Comparison of ENCODE assay signal across 11 cellular contexts in the genomic region with DNA sequence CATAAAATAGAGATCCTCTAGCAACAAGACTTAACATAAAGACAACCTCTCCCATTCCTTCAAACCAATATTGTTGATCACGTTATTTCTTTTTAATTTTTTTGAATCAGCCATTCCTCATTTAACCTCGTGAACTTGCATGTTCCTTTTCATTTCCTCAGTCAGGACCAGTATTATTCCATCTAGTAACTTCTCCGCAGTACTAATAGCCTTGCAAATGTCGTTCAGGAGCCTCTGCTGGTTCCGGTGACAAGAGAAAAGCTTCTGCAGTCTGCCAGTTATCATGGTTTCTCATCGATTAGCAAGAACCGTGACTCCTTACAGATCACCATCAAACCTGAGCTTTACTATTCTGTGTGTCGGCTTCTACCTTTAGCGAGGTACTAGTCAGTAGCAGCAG. TPM values are rescaled to one million over a fixed set of nuclear protein-coding genes. Genes with fewer than 3 reads are reported as not detected.
DNase-seq lines count a peak whose midpoint lies in the region; ATAC-seq and TF ChIP-seq lines count a peak whose summit lies in the region.
"Had no signal": no experiment of that assay in that cellular context is flagged by ENCODE, and none has a peak within 500 bp of the region (broad histone marks: within the 10 kb centered on the region; RNA-seq: fewer than 3 reads in every experiment).

No MANE protein-coding gene starts in this region.

- peaks cover 54% of the 10 kb centered on the region for H3K4me1 Mint-ChIP-seq in nephron progenitor cell
- H3K4me1 Mint-ChIP-seq in activated naive CD8-positive, alpha-beta T cell treated with anti-CD3 and anti-CD28 coated beads, Interleukin-2, amount 50 U/mL, for 24 hours = peaks cover 12% of the 10 kb centered on the region

- intact Hi-C loops in A673 (cut with micrococcal nuclease; ENCODE audit: unreplicated experiment) = loop anchor here (5.0 to 10.0 kb wide), 4 partner anchors 93 to 563 kb away; a partner anchor contains a TSS

- ATAC-seq in activated naive CD8-positive, alpha-beta T cell treated with anti-CD3 and anti-CD28 coated beads, Interleukin-2, amount 50 U/mL, for 24 hours = no peak
- ATAC-seq: CD8-positive, alpha-beta T cell had no signal

- no TSS peak for BruUV-seq in A673 (replicated peaks; lab: Mats Ljungman, UMichigan)

- H3K4me1 ChIP-seq in A673 (ENCODE audit: insufficient read depth, low read length, poor library complexity, severe bottlenecking) (peaks cover 49% of the 10 kb centered on the region), endocrine pancreas (ENCODE audit: control insufficient read depth, insufficient read depth, low read length) (peaks cover 22% of the 10 kb centered on the region)

- H3K9me3 ChIP-seq in A673 (ENCODE audit: low read depth, low read length, poor library complexity, severe bottlenecking) = no peaks in the 10 kb centered on the region
- no peaks in the 10 kb centered on the region for H3K9me3 ChIP-seq in endocrine pancreas (ENCODE audit: control insufficient read depth, low read length)

- no peak overlapping the region for H3K27ac Mint-ChIP-seq in nephron progenitor cell
- no peak overlapping the region for H3K27ac Mint-ChIP-seq in activated naive CD8-positive, alpha-beta T cell treated with anti-CD3 and anti-CD28 coated beads, Interleukin-2, amount 50 U/mL, for 24 hours
- H3K27ac Mint-ChIP-seq: activated T-helper 1 cell treated with anti-CD3 and anti-CD28 coated beads, Interleukin-12 subunit alpha, Interleukin-12 subunit beta, Interleukin-2, Interleukin-4 antibody, amounts not matched to agents 30 ng/mL and 10 ng/mL and 1 ng/mL, durations not matched to agents 14 hours and 24 hours and 36 hours; CD8-positive, alpha-beta T cell had no signal

- DNase-seq in A673 (ENCODE audit: low spot score) (no peak), NCI-H2029 (lab: John Stamatoyannopoulos, UW) (peak; percentile 19), nephron progenitor cell (no peak), globus pallidus (ENCODE audit: low spot score) (no peak), NOMO-1 treated with DMSO at 0.1 percent for 48 hours (lab: John Stamatoyannopoulos, UW; ENCODE audit: unreplicated experiment) (no peak)
- no peak for DNase-seq in activated T-cell treated with anti-CD3 and anti-CD28 coated beads, Interleukin-2, amount 50 U/mL, for 1 hour
- DNase-seq in activated naive CD8-positive, alpha-beta T cell treated with anti-CD3 and anti-CD28 coated beads, Interleukin-2, amount 50 U/mL, for 24 hours = no peak
- DNase-seq: CD8-positive, alpha-beta T cell; substantia nigra had no signal

- H3K27ac ChIP-seq in A673 (ENCODE audit: low read depth, low read length, poor library complexity, severe bottlenecking) = peak overlapping the region; percentile 41

- no peaks in the 10 kb centered on the region for H3K9me3 Mint-ChIP-seq in nephron progenitor cell
- no peaks in the 10 kb centered on the region for H3K9me3 Mint-ChIP-seq in activated naive CD8-positive, alpha-beta T cell treated with anti-CD3 and anti-CD28 coated beads, Interleukin-2, amount 50 U/mL, for 24 hours
- H3K9me3 Mint-ChIP-seq: activated T-helper 1 cell treated with anti-CD3 and anti-CD28 coated beads, Interleukin-12 subunit alpha, Interleukin-12 subunit beta, Interleukin-2, Interleukin-4 antibody, amounts not matched to agents 30 ng/mL and 10 ng/mL and 1 ng/mL, durations not matched to agents 14 hours and 24 hours and 36 hours; CD8-positive, alpha-beta T cell had no signal

- H3K36me3 ChIP-seq in A673 (ENCODE audit: insufficient read depth, low read length, poor library complexity, severe bottlenecking) (no peaks in the 10 kb centered on the region), endocrine pancreas (ENCODE audit: control insufficient read depth, insufficient read depth, low read length) (no peaks in the 10 kb centered on the region)

- H3K4me3 Mint-ChIP-seq in nephron progenitor cell = peak overlapping the region; percentile 96
- H3K4me3 Mint-ChIP-seq in activated naive CD8-positive, alpha-beta T cell treated with anti-CD3 and anti-CD28 coated beads, Interleukin-2, amount 50 U/mL, for 24 hours = no peak overlapping the region

- CTCF ChIA-PET in A673 (lab: Charles Lee) = no interaction called here

- H3K36me3 Mint-ChIP-seq in nephron progenitor cell (ENCODE audit: low read depth) = peaks cover 6% of the 10 kb centered on the region
- H3K36me3 Mint-ChIP-seq in activated naive CD8-positive, alpha-beta T cell treated with anti-CD3 and anti-CD28 coated beads, Interleukin-2, amount 50 U/mL, for 24 hours (ENCODE audit: low read depth) = peaks cover 8% of the 10 kb centered on the region

- H3K9ac ChIP-seq in endocrine pancreas (ENCODE audit: control insufficient read depth, insufficient read depth, low read length) = no peak overlapping the region

- peak overlapping the region; percentile 91 for H3K4me3 ChIP-seq in A673 (ENCODE audit: low read depth, low read length, poor library complexity, severe bottlenecking)
- peak overlapping the region; percentile 90 for H3K4me3 ChIP-seq in endocrine pancreas (ENCODE audit: control insufficient read depth, insufficient read depth, low read length)

- peaks cover 6% of the 10 kb centered on the region for H3K27me3 Mint-ChIP-seq in nephron progenitor cell (ENCODE audit: low read depth, poor library complexity)
- peaks cover 16% of the 10 kb centered on the region for H3K27me3 Mint-ChIP-seq in activated naive CD8-positive, alpha-beta T cell treated with anti-CD3 and anti-CD28 coated beads, Interleukin-2, amount 50 U/mL, for 24 hours

- no peak for TF ChIP-seq CTCF in A673 (conservative IDR thresholded peaks at IDR 0.05; ENCODE audit: low read depth, low read length)
- no peak for TF ChIP-seq CTCF in nephron progenitor cell (IDR thresholded peaks at IDR 0.05)

- no peaks in the 10 kb centered on the region for H3K27me3 ChIP-seq in A673 (replicated peaks; ENCODE audit: insufficient read depth, low read depth, low read length, poor library complexity)
- no peaks in the 10 kb centered on the region for H3K27me3 ChIP-seq in endocrine pancreas (ENCODE audit: control insufficient read depth, insufficient read depth, low read length)

- POLR2A ChIA-PET in A673 (lab: Charles Lee; ENCODE audit: low non-redundant PET) = interaction anchor here (0.6 to 0.8 kb wide), 4 partner anchors 20 to 271 kb away, joined by 3 to 4 read pairs (median 3); no protein-coding TSS in a partner anchor

RNA-seq across cellular contexts. Expression of a gene that starts 3.0 kb away (rescaled TPM):
- total RNA-seq in A673 (2021) = 531 and 539 TPM in 2 replicates
